ENCODE assay signal across 8 cellular contexts in the genomic region with DNA sequence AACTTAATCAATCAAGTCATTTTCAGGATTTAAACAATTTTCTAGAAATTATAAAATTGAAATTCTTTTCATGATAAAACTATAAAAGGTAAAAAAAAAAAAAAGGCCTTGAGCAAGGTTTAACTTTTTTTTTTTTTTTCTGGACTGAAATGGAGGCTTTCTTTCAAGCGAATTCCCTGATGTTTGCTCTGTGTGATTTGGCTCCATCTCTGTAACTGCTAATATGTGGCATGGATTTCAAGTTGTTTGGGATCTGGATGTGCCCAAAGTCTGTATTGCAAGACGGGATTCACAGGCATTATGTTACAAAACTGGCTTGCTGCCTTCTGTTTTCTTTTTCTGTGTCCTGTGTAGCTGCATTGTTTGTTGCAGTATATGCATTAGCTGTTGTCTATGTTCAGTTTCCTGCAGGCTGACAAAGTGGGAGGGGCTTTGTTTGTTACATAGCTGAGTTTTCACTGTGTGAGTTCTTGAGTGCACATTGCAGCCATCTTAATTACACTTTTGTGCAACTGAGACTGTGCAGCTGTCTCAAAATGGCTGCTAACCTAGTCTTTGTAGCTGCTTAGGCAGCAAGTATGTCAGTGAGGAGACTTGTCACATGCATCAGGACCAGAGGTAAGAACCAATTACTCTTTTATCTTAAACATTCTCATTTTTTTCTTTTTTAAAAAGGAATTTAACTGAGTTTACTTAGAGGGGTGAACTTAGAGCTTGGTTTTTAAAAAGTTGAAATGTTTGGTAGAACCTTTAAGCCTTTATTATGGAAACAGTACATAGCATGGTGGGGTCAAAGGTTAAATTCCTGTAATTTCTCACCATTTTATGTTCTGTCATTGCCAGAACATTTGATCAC. TPM values are rescaled to one million over a fixed set of nuclear protein-coding genes. Genes with fewer than 3 reads are reported as not detected.
A peak's percentile ranks its signal among the peaks of the same experiment; 100 is the strongest.
DNase-seq lines count a peak whose midpoint lies in the region; ATAC-seq, FAIRE-seq and TF ChIP-seq lines count a peak whose summit lies in the region.

No MANE protein-coding gene starts in this region.

- H3K4me3 ChIP-seq in ascending aorta = peak overlapping the region; percentile 39 to 47
- H3K4me3 ChIP-seq in right cardiac atrium (ENCODE audit: low read length) = peak overlapping the region; percentile 61
- peak overlapping the region; percentile 63 for H3K4me3 ChIP-seq in rectal smooth muscle tissue (ENCODE audit: low read length)

- peak; percentile 94 for FAIRE-seq in H54 (lab: Jason Lieb, UNC)

- TF ChIP-seq POLR2A in H54 (IDR thresholded peaks at IDR 0.05; ENCODE audit: low read depth, low read length) = no peak; the same call in 1 of the 2 replicates

- H3K4me1 ChIP-seq in ascending aorta = peaks cover 0 to 5% of the 10 kb centered on the region in 2 donors
- peaks cover 5% of the 10 kb centered on the region for H3K4me1 ChIP-seq in right cardiac atrium (ENCODE audit: control insufficient read depth, insufficient read depth, low read length)
- H3K4me1 ChIP-seq in rectal smooth muscle tissue (ENCODE audit: control insufficient read depth, insufficient read depth, low read length) = no peaks in the 10 kb centered on the region

- H3K27me3 ChIP-seq in ascending aorta (no peaks in the 10 kb centered on the region), right cardiac atrium (ENCODE audit: control insufficient read depth, insufficient read depth) (no peaks in the 10 kb centered on the region), rectal smooth muscle tissue (ENCODE audit: control insufficient read depth, insufficient read depth, low read length) (no peaks in the 10 kb centered on the region)

- peak; percentile 95 for ATAC-seq in right cardiac atrium

- DNase-seq in GM10248 (ENCODE audit: extremely low spot score) (peak; percentile 61), H54 (ENCODE audit: insufficient read length, low spot score) (no peak), LoVo (ENCODE audit: low spot score) (peak; percentile 81), SK-MEL-5 (ENCODE audit: low read depth, low spot score) (peak; percentile 94), ascending aorta (ENCODE audit: low spot score in 2 of 2) (peak in 1 of 2 donors; percentile 77), right cardiac atrium (no peak), NK-92 (lab: John Stamatoyannopoulos, UW; ENCODE audit: unreplicated experiment) (no peak)

- in situ Hi-C loops in SK-MEL-5 (cut with HindIII; ENCODE audit: low pct_unique_long_range_greater_than_20kb, low sequenced_read_pairs) = no loop called here

- H3K9ac ChIP-seq in rectal smooth muscle tissue (ENCODE audit: low read length) = peak overlapping the region; percentile 17

- 3% methylated on average over 2 of the region's 2 CpGs for WGBS in right cardiac atrium

- H3K36me3 ChIP-seq in ascending aorta = no peaks in the 10 kb centered on the region
- no peaks in the 10 kb centered on the region for H3K36me3 ChIP-seq in rectal smooth muscle tissue (ENCODE audit: control insufficient read depth, insufficient read depth, low read length)

- intact Hi-C loops in ascending aorta (cut with DNase I) (loop anchor here (5.0 kb wide), 1 partner anchor 128 kb away; no protein-coding TSS in a partner anchor), right cardiac atrium (cut with DNase I) (no loop called here)

- POLR2A ChIA-PET in GM10248 (lab: Yijun Ruan, JAX) = interaction anchor here (1.1 to 3.1 kb wide), 3 partner anchors 9 to 127 kb away, joined by 3 to 19 read pairs (median 11); a partner anchor contains a TSS

- TF ChIP-seq CTCF in GM10248 (IDR thresholded peaks at IDR 0.05; ENCODE audit: control extremely low read depth, extremely low read depth, low read depth, missing control alignments) (no peak), ascending aorta (IDR thresholded peaks at IDR 0.05) (no peak)

- CTCF ChIA-PET in GM10248 (lab: Yijun Ruan, JAX) = interaction anchor here (0.8 to 4.2 kb wide), 10 partner anchors 9 to 145 kb away, joined by 3 to 28 read pairs (median 4); a partner anchor contains a TSS

- H3K27ac ChIP-seq in ascending aorta = peak overlapping the region in 1 of 2 donors; percentile 57
- H3K27ac ChIP-seq in right cardiac atrium (ENCODE audit: low read length) = peak overlapping the region; percentile 70
- peak overlapping the region; percentile 46 for H3K27ac ChIP-seq in rectal smooth muscle tissue (ENCODE audit: low read depth, low read length)

- H3K9me3 ChIP-seq in ascending aorta = peaks cover 0 to 5% of the 10 kb centered on the region in 2 donors
- no peaks in the 10 kb centered on the region for H3K9me3 ChIP-seq in right cardiac atrium (ENCODE audit: control insufficient read depth, low read length)

RNA-seq across cellular contexts. Expression of a gene that starts 19.5 kb away (rescaled TPM):
- 16.9 and 19.4 TPM in 2 replicates for total RNA-seq in SK-MEL-5 (2014; rRNA removed; shearing (Covaris generic))
- 13.2 and 17.1 TPM in 2 replicates for polyA plus RNA-seq in SK-MEL-5 (2015; cell fraction: cytosol; rRNA removed)
- 15.6 and 24.2 TPM in 2 replicates for polyA plus RNA-seq in SK-MEL-5 (2015; cell fraction: nucleus; rRNA removed)
- 58.2 TPM for total RNA-seq in ascending aorta
- 10 to 100 TPM; 61.4 to 77.7 (median 74.6) TPM for total RNA-seq in right cardiac atrium
- polyA plus RNA-seq in right cardiac atrium = 13.3 TPM

Comparison
In these comparisons a context has a peak if more than half of its experiments do, and no peak if none do; other contexts are left out.
1. DNase-seq: peak in GM10248 (single experiment), LoVo (single experiment) and SK-MEL-5 (single experiment); none in H54 (single experiment), right cardiac atrium (0 of 3) and NK-92 (single experiment).
2. Peak in every context shown above with its lines, with median percentiles within 50 percentile points of each other: H3K4me3 ChIP-seq.